In the genomic region with DNA sequence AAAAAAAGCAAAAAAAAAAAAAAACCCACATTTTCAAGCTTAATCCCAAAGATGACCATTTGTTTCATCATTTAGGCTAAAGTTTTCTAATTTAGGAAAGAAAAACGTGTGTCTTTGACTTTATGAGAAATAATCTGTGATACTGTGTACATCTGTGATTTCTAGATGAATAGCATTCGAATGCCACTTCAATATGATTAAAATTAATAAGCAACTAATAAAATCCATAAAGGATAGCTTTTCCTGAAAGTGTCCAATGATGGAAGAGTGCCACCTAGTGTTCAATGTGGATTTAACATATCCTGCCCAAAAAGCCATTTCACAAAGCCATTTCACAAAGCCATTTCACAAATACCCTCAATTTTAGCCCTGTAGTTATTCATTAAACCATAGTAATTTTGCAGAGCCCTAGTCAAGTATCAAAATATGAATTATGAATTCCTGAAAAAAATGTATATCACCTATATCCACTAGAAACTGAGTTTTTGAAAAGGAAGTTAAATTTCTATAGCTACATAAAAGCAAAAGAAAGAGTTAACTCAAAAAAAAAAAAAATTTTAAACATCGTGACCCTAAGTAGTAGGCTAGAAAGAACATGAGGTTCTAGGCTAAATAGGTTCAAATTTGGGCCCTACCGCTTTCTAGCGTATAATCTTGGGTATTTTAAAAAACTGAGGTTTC, we compare ENCODE assay signal across 8 cellular contexts. TPM values are rescaled to one million over a fixed set of nuclear protein-coding genes. Genes with fewer than 3 reads are reported as not detected.
DNase-seq lines count a peak whose midpoint lies in the region; ATAC-seq, FAIRE-seq and TF ChIP-seq lines count a peak whose summit lies in the region.

No MANE protein-coding gene starts in this region.

- ATAC-seq in HG03521 (IDR thresholded peaks at IDR 0.05; ENCODE audit: unreplicated experiment), result no peak

- peak; percentile 69 for TF ChIP-seq CTCF in retinal pigment epithelial cell (conservative IDR thresholded peaks at IDR 0.05; ENCODE audit: low read depth, low read length)

- H3K27ac Mint-ChIP-seq in activated naive CD4-positive, alpha-beta T cell treated with anti-CD3 and anti-CD28 coated beads for 36 hours, result no peak overlapping the region

- intact Hi-C loops in activated naive CD4-positive, alpha-beta T cell treated with anti-CD3 and anti-CD28 coated beads for 36 hours (cut with micrococcal nuclease), result loop anchor here (1.0 to 2.0 kb wide), 5 partner anchors 242 to 1006 kb away; a partner anchor contains a TSS

- no peaks in the 10 kb centered on the region for H3K9me3 Mint-ChIP-seq in activated naive CD4-positive, alpha-beta T cell treated with anti-CD3 and anti-CD28 coated beads for 36 hours

- peak; percentile 31 for DNase-seq in activated naive CD4-positive, alpha-beta T cell treated with anti-CD3 and anti-CD28 coated beads for 36 hours
- DNase-seq in activated naive CD4-positive, alpha-beta T cell treated with Interleukin-2 at 50 U/mL for 16 hours, result no peak
- peak; percentile 69 for DNase-seq in NCI-H1092 treated with DMSO at 0.1 percent for 48 hours (lab: John Stamatoyannopoulos, UW)
- DNase-seq in frontal cortex (ENCODE audit: low spot score in 2 of 2), result peak in 1 of 2 donors; percentile 15
- peak; percentile 24 for DNase-seq in retinal pigment epithelial cell (ENCODE audit: low read depth)
- DNase-seq in GDM1 (lab: John Stamatoyannopoulos, UW), result no peak

- no peaks in the 10 kb centered on the region for H3K27me3 Mint-ChIP-seq in activated naive CD4-positive, alpha-beta T cell treated with anti-CD3 and anti-CD28 coated beads for 36 hours (ENCODE audit: low read depth)

- no peaks in the 10 kb centered on the region for H3K36me3 Mint-ChIP-seq in activated naive CD4-positive, alpha-beta T cell treated with anti-CD3 and anti-CD28 coated beads for 36 hours (ENCODE audit: low read depth)

- no peak overlapping the region for H3K4me3 Mint-ChIP-seq in activated naive CD4-positive, alpha-beta T cell treated with anti-CD3 and anti-CD28 coated beads for 36 hours

- CTCF ChIA-PET in activated naive CD4-positive, alpha-beta T cell treated with anti-CD3 and anti-CD28 coated beads for 36 hours (lab: Charles Lee), result interaction anchor here (0.6 to 4.0 kb wide), 28 partner anchors 9 to 1006 kb away, joined by 3 to 31 read pairs (median 3); no protein-coding TSS in a partner anchor

- H3K4me3 ChIP-seq in retinal pigment epithelial cell (ENCODE audit: low read length), result no peak overlapping the region

- peaks cover 9% of the 10 kb centered on the region for H3K4me1 Mint-ChIP-seq in activated naive CD4-positive, alpha-beta T cell treated with anti-CD3 and anti-CD28 coated beads for 36 hours (ENCODE audit: low read depth)

- FAIRE-seq in TTC549 (lab: Jason Lieb, UNC) (peak; percentile 96), frontal cortex (lab: Jason Lieb, UNC) (peak; percentile 93)

RNA-seq across cellular contexts. Expression of a gene that starts 19.1 kb away (rescaled TPM):
- 1 to 10 TPM; 7.1 to 8.5 TPM for total RNA-seq in activated naive CD4-positive, alpha-beta T cell treated with anti-CD3 and anti-CD28 coated beads for 36 hours
- 26.1 TPM for total RNA-seq in frontal cortex

RNA-seq across cellular contexts. Expression of a gene that starts 19.5 kb away (rescaled TPM):
- total RNA-seq in activated naive CD4-positive, alpha-beta T cell treated with anti-CD3 and anti-CD28 coated beads for 36 hours, result 1 to 10 TPM; 5.6 to 6.0 TPM
- total RNA-seq in frontal cortex, result 24.9 TPM

Comparison
In these comparisons a context has a peak if more than half of its experiments do, and no peak if none do; other contexts are left out.
1. DNase-seq: peak in activated naive CD4-positive, alpha-beta T cell treated with anti-CD3 and anti-CD28 coated beads for 36 hours (single experiment), NCI-H1092 treated with DMSO at 0.1 percent for 48 hours (single experiment) and retinal pigment epithelial cell (single experiment); none in activated naive CD4-positive, alpha-beta T cell treated with Interleukin-2 at 50 U/mL for 16 hours (single experiment) and GDM1 (single experiment).